ENCODE assay signal across 8 cellular contexts in genomic region chr9:115118471-115119156, GRCh38. TPM values are rescaled to one million over a fixed set of nuclear protein-coding genes. Genes with fewer than 3 reads are reported as not detected.
DNase-seq lines count a peak whose midpoint lies in the region; ATAC-seq and TF ChIP-seq lines count a peak whose summit lies in the region.

No MANE protein-coding gene starts in this region.

- POLR2A ChIA-PET in MCF 10A (lab: Yijun Ruan, JAX), result interaction anchor here (0.6 to 3.5 kb wide), 16 partner anchors 9 to 654 kb away, joined by 3 to 25 read pairs (median 4); partner anchors contain the start of gene ATP6V1G1

- H3K27me3 Mint-ChIP-seq in MCF 10A (ENCODE audit: insufficient read depth, unreplicated experiment), result no peaks in the 10 kb centered on the region
- H3K27me3 Mint-ChIP-seq in stimulated activated naive CD8-positive, alpha-beta T cell treated with anti-CD3 and anti-CD28 coated beads, Interleukin-15, amount 100 ng/mL, for 72 hours, result peaks cover 100% of the 10 kb centered on the region
- peaks cover 77% of the 10 kb centered on the region for H3K27me3 Mint-ChIP-seq in activated CD4-positive, alpha-beta T cell treated with anti-CD3 and anti-CD28 coated beads, Interleukin-2, amount 10 ng/mL, durations not matched to agents 24 days and 14 days

- peaks cover 35% of the 10 kb centered on the region for H3K4me1 Mint-ChIP-seq in MCF 10A (ENCODE audit: insufficient read depth, unreplicated experiment)
- H3K4me1 Mint-ChIP-seq in stimulated activated naive CD8-positive, alpha-beta T cell treated with anti-CD3 and anti-CD28 coated beads, Interleukin-15, amount 100 ng/mL, for 72 hours, result peaks cover 9% of the 10 kb centered on the region
- H3K4me1 Mint-ChIP-seq in activated CD4-positive, alpha-beta T cell treated with anti-CD3 and anti-CD28 coated beads, Interleukin-2, amount 10 ng/mL, durations not matched to agents 24 days and 14 days, result peaks cover 13% of the 10 kb centered on the region

- peak; percentile 84 for DNase-seq in DMS53 (lab: John Stamatoyannopoulos, UW)
- peak; percentile 28 to 41 for DNase-seq in NCI-H2081 (lab: John Stamatoyannopoulos, UW)
- DNase-seq in MCF 10A (ENCODE audit: unreplicated experiment), result peak; percentile 96
- peak; percentile 89 for DNase-seq in iris pigment epithelial cell (ENCODE audit: low read depth)
- DNase-seq in stimulated activated naive CD8-positive, alpha-beta T cell treated with anti-CD3 and anti-CD28 coated beads, Interleukin-15, amount 100 ng/mL, for 72 hours, result no peak
- no peak for DNase-seq in activated CD4-positive, alpha-beta T cell treated with anti-CD3 and anti-CD28 coated beads, Interleukin-2, amount 10 ng/mL, durations not matched to agents 24 days and 14 days
- DNase-seq in cerebellar nuclear complex (lab: John Stamatoyannopoulos, UW), result no peak

- no peaks in the 10 kb centered on the region for H3K36me3 Mint-ChIP-seq in MCF 10A (ENCODE audit: insufficient read depth, unreplicated experiment)
- H3K36me3 Mint-ChIP-seq in activated CD4-positive, alpha-beta T cell treated with anti-CD3 and anti-CD28 coated beads, Interleukin-2, amount 10 ng/mL, durations not matched to agents 24 days and 14 days (ENCODE audit: low read depth), result no peaks in the 10 kb centered on the region

- BruUV-seq in MCF 10A (replicated peaks; lab: Mats Ljungman, UMichigan), result no TSS peak

- no peak for TF ChIP-seq CTCF in MCF 10A (IDR thresholded peaks at IDR 0.05; ENCODE audit: unreplicated experiment)

- H3K4me3 Mint-ChIP-seq in MCF 10A (ENCODE audit: unreplicated experiment), result peak overlapping the region; percentile 74
- peak overlapping the region; percentile 10 to 24 for H3K4me3 Mint-ChIP-seq in stimulated activated naive CD8-positive, alpha-beta T cell treated with anti-CD3 and anti-CD28 coated beads, Interleukin-15, amount 100 ng/mL, for 72 hours
- no peak overlapping the region for H3K4me3 Mint-ChIP-seq in activated CD4-positive, alpha-beta T cell treated with anti-CD3 and anti-CD28 coated beads, Interleukin-2, amount 10 ng/mL, durations not matched to agents 24 days and 14 days

- CTCF ChIA-PET in MCF 10A (lab: Yijun Ruan, JAX), result interaction anchor here (0.6 to 0.9 kb wide), 7 partner anchors 8 to 768 kb away, joined by 3 to 5 read pairs (median 3); no protein-coding TSS in a partner anchor

- H3K9me3 Mint-ChIP-seq in MCF 10A (ENCODE audit: unreplicated experiment), result no peaks in the 10 kb centered on the region
- H3K9me3 Mint-ChIP-seq in stimulated activated naive CD8-positive, alpha-beta T cell treated with anti-CD3 and anti-CD28 coated beads, Interleukin-15, amount 100 ng/mL, for 72 hours, result no peaks in the 10 kb centered on the region
- peaks cover 4% of the 10 kb centered on the region for H3K9me3 Mint-ChIP-seq in activated CD4-positive, alpha-beta T cell treated with anti-CD3 and anti-CD28 coated beads, Interleukin-2, amount 10 ng/mL, durations not matched to agents 24 days and 14 days

- intact Hi-C loops in MCF 10A (cut with micrococcal nuclease), result loop anchor here (2.0 to 5.0 kb wide), 2 partner anchors 86 to 404 kb away; no protein-coding TSS in a partner anchor
- intact Hi-C loops in activated CD4-positive, alpha-beta T cell treated with anti-CD3 and anti-CD28 coated beads, Interleukin-2, amount 10 ng/mL, durations not matched to agents 24 days and 14 days (cut with micrococcal nuclease), result no loop called here

- peak overlapping the region; percentile 23 for H3K27ac Mint-ChIP-seq in MCF 10A (ENCODE audit: low read depth, unreplicated experiment)
- no peak overlapping the region for H3K27ac Mint-ChIP-seq in stimulated activated naive CD8-positive, alpha-beta T cell treated with anti-CD3 and anti-CD28 coated beads, Interleukin-15, amount 100 ng/mL, for 72 hours
- H3K27ac Mint-ChIP-seq in activated CD4-positive, alpha-beta T cell treated with anti-CD3 and anti-CD28 coated beads, Interleukin-2, amount 10 ng/mL, durations not matched to agents 24 days and 14 days, result no peak overlapping the region

- peak; percentile 64 for ATAC-seq in stimulated activated naive CD8-positive, alpha-beta T cell treated with anti-CD3 and anti-CD28 coated beads, Interleukin-15, amount 100 ng/mL, for 72 hours
- no peak for ATAC-seq in HG02588 (IDR thresholded peaks at IDR 0.05; ENCODE audit: unreplicated experiment)

RNA-seq across cellular contexts. Expression of gene TNC, which starts 0.7 kb away (rescaled TPM):
- 49.8 and 82.4 TPM in 2 replicates for total RNA-seq in MCF 10A (2022)
- total RNA-seq in activated CD4-positive, alpha-beta T cell treated with anti-CD3 and anti-CD28 coated beads, Interleukin-2, amount 10 ng/mL, durations not matched to agents 24 days and 14 days, result 0.43 and 0.98 TPM in 2 replicates

Comparison
In these comparisons a context has a peak if more than half of its experiments do, and no peak if none do; other contexts are left out.
1. DNase-seq: peak in DMS53 (single experiment), NCI-H2081 (2 of 2), MCF 10A (single experiment) and iris pigment epithelial cell (single experiment); none in stimulated activated naive CD8-positive, alpha-beta T cell treated with anti-CD3 and anti-CD28 coated beads, Interleukin-15, amount 100 ng/mL, for 72 hours (0 of 2), activated CD4-positive, alpha-beta T cell treated with anti-CD3 and anti-CD28 coated beads, Interleukin-2, amount 10 ng/mL, durations not matched to agents 24 days and 14 days (single experiment) and cerebellar nuclear complex (0 of 2).
2. RNA of gene TNC, which starts 0.7 kb away (total RNA-seq): 49.8 to 82.4 TPM in MCF 10A; 0.43 to 0.98 TPM in activated CD4-positive, alpha-beta T cell treated with anti-CD3 and anti-CD28 coated beads, Interleukin-2, amount 10 ng/mL, durations not matched to agents 24 days and 14 days; every median in the first group is over 10 times any median in the second.